16 cellular contexts compared by ENCODE assay signal in the genomic region with DNA sequence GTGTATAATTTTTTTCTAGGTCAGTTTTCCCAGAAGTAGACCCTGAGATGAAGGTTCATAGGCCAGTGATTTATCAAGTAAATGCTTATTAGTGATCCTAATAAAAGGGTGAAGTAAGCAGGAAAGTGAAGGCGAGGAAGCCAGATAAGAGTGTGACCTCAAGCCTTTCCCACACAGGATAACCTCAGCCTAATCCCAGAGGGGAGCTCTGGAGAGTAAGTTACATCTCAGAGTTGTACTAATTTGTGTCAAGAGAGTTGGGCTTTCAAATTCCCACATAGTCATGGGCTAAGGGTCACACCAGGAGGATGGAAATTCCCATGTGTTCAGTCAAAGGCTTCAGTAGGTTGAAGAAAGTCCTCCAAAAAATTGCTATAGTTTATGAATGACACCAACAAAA.
DNase-seq lines count a peak whose midpoint lies in the region; ATAC-seq and TF ChIP-seq lines count a peak whose summit lies in the region.
"Had no signal": no experiment of that assay in that cellular context is flagged by ENCODE, and none has a peak within 500 bp of the region (broad histone marks: within the 10 kb centered on the region; RNA-seq: fewer than 3 reads in every experiment).

No MANE protein-coding gene starts in this region.

- H4K8ac ChIP-seq in mesendoderm (ENCODE audit: low read depth, low read length), result no peak overlapping the region

- H3K9ac ChIP-seq in mesendoderm (ENCODE audit: low read length), result no peak overlapping the region
- no peak overlapping the region for H3K9ac ChIP-seq in endodermal cell (ENCODE audit: extremely low read depth, low read length, poor library complexity, severe bottlenecking)

- intact Hi-C loops in heart left ventricle (cut with DNase I) (no loop called here), cardiac septum (cut with DNase I) (no loop called here)

- ATAC-seq in heart left ventricle (peak in 3 of 4 donors; percentile 13 to 60 (median 55)), HG03196 (IDR thresholded peaks at IDR 0.05; ENCODE audit: unreplicated experiment) (no peak)

- H3K4me1 ChIP-seq in heart left ventricle (no peaks in the 10 kb centered on the region), mesendoderm (ENCODE audit: control insufficient read depth, low read depth, low read length) (no peaks in the 10 kb centered on the region), endodermal cell (ENCODE audit: control insufficient read depth, insufficient read depth, low read length) (peaks cover 6% of the 10 kb centered on the region)
- H3K4me1 ChIP-seq: HAP-1 had no signal

- H3K9me3 Mint-ChIP-seq in endodermal cell, result no peaks in the 10 kb centered on the region
- H3K9me3 Mint-ChIP-seq: HFFc6 had no signal

- H2AK5ac ChIP-seq in mesendoderm (ENCODE audit: low read length), result no peak overlapping the region

- no peak overlapping the region for H3K27ac ChIP-seq in heart left ventricle
- H3K27ac ChIP-seq in mesendoderm (ENCODE audit: low read depth, low read length), result no peak overlapping the region
- H3K27ac ChIP-seq in endodermal cell (ENCODE audit: low read depth, low read length), result no peak overlapping the region

- no peak overlapping the region for H4K5ac ChIP-seq in mesendoderm (ENCODE audit: low read length)

- DNase-seq in heart left ventricle (peak in 1 of 5 donors; percentile 24), cardiac septum (ENCODE audit: low spot score) (no peak), fibroblast of mammary gland (ENCODE audit: low read depth) (peak; percentile 1), mesendoderm (peak; percentile 11), endodermal cell (no peak)
- DNase-seq: C1 segment of cervical spinal cord; Calu3; CD4-positive, alpha-beta memory T cell; COR-L47; DMS53; DMS79 treated with DMSO at 0.1 percent for 48 hours; GF-D8; GOT3; HFFc6 had no signal

- H3K36me3 Mint-ChIP-seq in endodermal cell (ENCODE audit: low read depth), result no peaks in the 10 kb centered on the region
- H3K36me3 Mint-ChIP-seq: CD4-positive, alpha-beta memory T cell had no signal

- H3K4me3 ChIP-seq in heart left ventricle (no peak overlapping the region), fibroblast of mammary gland (ENCODE audit: control insufficient read depth, low read depth, low read length) (no peak overlapping the region), mesendoderm (ENCODE audit: low read length) (no peak overlapping the region), endodermal cell (ENCODE audit: low read length) (no peak overlapping the region)
- H3K4me3 ChIP-seq: HAP-1 had no signal

- H3K4ac ChIP-seq in mesendoderm (ENCODE audit: low read depth, low read length), result no peak overlapping the region

- H3K27me3 Mint-ChIP-seq in endodermal cell (ENCODE audit: insufficient read depth), result no peaks in the 10 kb centered on the region
- H3K27me3 Mint-ChIP-seq: CD4-positive, alpha-beta memory T cell had no signal

- no peak overlapping the region for H3K4me2 ChIP-seq in mesendoderm (ENCODE audit: low read length)

- H3K79me1 ChIP-seq in mesendoderm (ENCODE audit: low read length), result no peaks in the 10 kb centered on the region

- TF ChIP-seq CTCF in heart left ventricle (IDR thresholded peaks at IDR 0.05), result no peak
- TF ChIP-seq CTCF in fibroblast of mammary gland (conservative IDR thresholded peaks at IDR 0.05; ENCODE audit: control insufficient read depth, insufficient read depth, low read depth, low read length), result no peak
- TF ChIP-seq CTCF in endodermal cell (conservative IDR thresholded peaks at IDR 0.05), result no peak

- TF ChIP-seq POLR2A in heart left ventricle (IDR thresholded peaks at IDR 0.05), result no peak

- H3K18ac ChIP-seq in mesendoderm (ENCODE audit: low read length), result no peak overlapping the region

- H3K36me3 ChIP-seq in heart left ventricle, result no peaks in the 10 kb centered on the region
- H3K36me3 ChIP-seq in mesendoderm (ENCODE audit: control insufficient read depth, insufficient read depth, low read length), result no peaks in the 10 kb centered on the region
- H3K36me3 ChIP-seq in endodermal cell (ENCODE audit: control insufficient read depth, insufficient read depth, low read length), result no peaks in the 10 kb centered on the region
- H3K36me3 ChIP-seq: HAP-1 had no signal

- H3K27me3 ChIP-seq in heart left ventricle (no peaks in the 10 kb centered on the region), mesendoderm (ENCODE audit: insufficient read depth, low read length, poor library complexity) (no peaks in the 10 kb centered on the region), endodermal cell (ENCODE audit: control insufficient read depth, insufficient read depth, low read length, poor library complexity, severe bottlenecking) (no peaks in the 10 kb centered on the region)

- no peak overlapping the region for H3K4me3 Mint-ChIP-seq in endodermal cell
- H3K4me3 Mint-ChIP-seq: CD4-positive, alpha-beta memory T cell; HFFc6 had no signal

- peaks cover 8% of the 10 kb centered on the region for H3K4me1 Mint-ChIP-seq in endodermal cell
- H3K4me1 Mint-ChIP-seq: CD4-positive, alpha-beta memory T cell had no signal

- H3K9me3 ChIP-seq in heart left ventricle (peaks cover 0 to 3% (median 0%) of the 10 kb centered on the region in 12 donors), endodermal cell (ENCODE audit: control insufficient read depth, low read length) (peaks cover 2% of the 10 kb centered on the region)
- H3K9me3 ChIP-seq: HAP-1 had no signal

- no peak overlapping the region for H3K27ac Mint-ChIP-seq in endodermal cell
- H3K27ac Mint-ChIP-seq: CD4-positive, alpha-beta memory T cell; HFFc6 had no signal

- no peak overlapping the region for H2BK15ac ChIP-seq in mesendoderm (replicated peaks; ENCODE audit: low read depth)

- no peak overlapping the region for H2BK120ac ChIP-seq in mesendoderm (ENCODE audit: low read depth, low read length)

- no peaks in the 10 kb centered on the region for H3K79me2 ChIP-seq in mesendoderm (ENCODE audit: control insufficient read depth, insufficient read depth, low read length)

- no peak overlapping the region for H2BK5ac ChIP-seq in mesendoderm (ENCODE audit: low read length)

- 43 to 61% (median 47%) methylated on average over 1 of the region's 1 CpG for WGBS in heart left ventricle, 4 donors
- no CpG with 5 or more reads among the region's 1 CpG for WGBS in mesendoderm (ENCODE audit: extremely low coverage, insufficient coverage, low lambda C conversion rate)
- WGBS in endodermal cell (ENCODE audit: insufficient coverage in 1 of 2, insufficient read length in 1 of 2), 2 experiments, result 100% methylated on average over 1 of the region's 1 CpG; no CpG with 5 or more reads in 1 of the 2 experiments

- no peak overlapping the region for H3K23ac ChIP-seq in mesendoderm (ENCODE audit: low read length)

- H3K56ac ChIP-seq in mesendoderm (ENCODE audit: low read length), result no peak overlapping the region

Comparison
In these comparisons a context has a peak if more than half of its experiments do, and no peak if none do; other contexts are left out.
1. DNase-seq: peak in fibroblast of mammary gland (single experiment) and mesendoderm (single experiment); none in cardiac septum (single experiment) and endodermal cell (single experiment).